Comparison of ENCODE assay signal across 8 cellular contexts in the genomic region with DNA sequence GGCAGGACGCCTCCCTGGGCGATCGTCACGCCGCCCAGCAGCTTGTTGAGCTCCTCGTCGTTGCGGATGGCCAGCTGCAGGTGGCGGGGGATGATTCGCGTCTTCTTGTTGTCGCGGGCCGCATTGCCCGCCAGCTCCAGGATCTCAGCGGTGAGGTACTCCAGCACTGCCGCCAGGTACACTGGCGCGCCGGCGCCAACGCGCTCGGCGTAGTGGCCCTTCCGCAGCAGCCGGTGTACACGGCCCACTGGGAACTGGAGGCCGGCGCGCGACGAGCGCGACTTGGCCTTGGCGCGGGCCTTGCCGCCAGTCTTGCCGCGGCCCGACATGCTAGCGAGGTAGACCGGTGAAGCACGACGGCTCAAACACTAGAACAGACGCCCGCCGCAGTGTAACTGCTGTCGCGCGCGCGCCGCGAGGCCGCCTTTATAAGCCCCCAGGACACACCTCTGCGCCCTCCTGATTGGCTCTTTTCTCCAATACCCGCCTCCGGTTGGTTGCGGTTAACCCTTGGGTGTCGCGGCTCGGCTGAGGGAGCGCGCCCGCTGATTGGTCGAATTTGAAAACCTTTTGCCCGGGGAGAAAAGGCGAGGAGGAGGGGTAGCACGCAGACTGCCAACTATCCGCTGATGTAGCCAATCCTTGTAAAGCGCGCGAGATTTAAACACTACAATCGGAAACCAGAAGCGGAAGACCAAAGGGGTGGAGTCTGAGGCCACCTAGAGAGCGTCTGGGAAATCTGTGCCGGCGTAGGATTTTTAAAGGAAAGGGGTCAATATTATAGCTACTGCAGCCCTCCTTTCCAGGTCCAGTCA. TPM values are rescaled to one million over a fixed set of nuclear protein-coding genes. Genes with fewer than 3 reads are reported as not detected.
DNase-seq lines count a peak whose midpoint lies in the region; ATAC-seq and TF ChIP-seq lines count a peak whose summit lies in the region.

No MANE protein-coding gene starts in this region.

- peaks cover 14% of the 10 kb centered on the region for H3K79me1 ChIP-seq in trophoblast cell (ENCODE audit: low read length)

- WGBS in heart left ventricle, 4 donors = 0 to 1% (median 1%) methylated on average over 23 to 79 of the region's 79 CpGs
- WGBS in trophoblast cell (ENCODE audit: extremely low coverage, insufficient coverage, insufficient read length) = no CpG with 5 or more reads among the region's 79 CpGs
- WGBS in transverse colon (ENCODE audit: low coverage in 1 of 2), 2 donors = 0% methylated on average over 1 to 41 of the region's 79 CpGs

- peak overlapping the region; percentile 84 for H4K91ac ChIP-seq in trophoblast cell (ENCODE audit: low read depth, low read length)

- ATAC-seq in HG02870 (IDR thresholded peaks at IDR 0.05; ENCODE audit: unreplicated experiment) (peak; percentile 80), heart left ventricle (peak; percentile 96 to 98 (median 96))

- H4K12ac ChIP-seq in trophoblast cell (ENCODE audit: low read depth, low read length) = peak overlapping the region; percentile 33

- peak overlapping the region; percentile 96 for H3K4ac ChIP-seq in trophoblast cell (ENCODE audit: low read depth, low read length)

- H3K4me1 ChIP-seq in heart left ventricle (peaks cover 7 to 38% (median 20%) of the 10 kb centered on the region in 12 donors), trophoblast cell (ENCODE audit: control insufficient read depth in 1 of 2, insufficient read depth in 2 of 2, low read length in 2 of 2) (peaks cover 8 to 14% of the 10 kb centered on the region in 2 experiments), transverse colon (peaks cover 18 to 33% (median 24%) of the 10 kb centered on the region in 4 donors)

- peak overlapping the region; percentile 98 for H3K9ac ChIP-seq in trophoblast cell (ENCODE audit: low read length)

- peak; percentile 70 to 98 for TF ChIP-seq POLR2A in heart left ventricle (IDR thresholded peaks at IDR 0.05)
- peak; percentile 99 for TF ChIP-seq POLR2A in transverse colon (IDR thresholded peaks at IDR 0.05)

- H2BK12ac ChIP-seq in trophoblast cell (ENCODE audit: low read length) = no peak overlapping the region

- H3K79me2 ChIP-seq in trophoblast cell (ENCODE audit: control insufficient read depth, insufficient read depth, low read length, poor library complexity) = peaks cover 21% of the 10 kb centered on the region

- peak overlapping the region; percentile 67 for H2BK120ac ChIP-seq in trophoblast cell (ENCODE audit: insufficient read depth, low read length, poor library complexity)

- peak overlapping the region; percentile 82 for H3K4me2 ChIP-seq in trophoblast cell (ENCODE audit: low read length)

- H3K4me3 ChIP-seq in heart left ventricle = peak overlapping the region; percentile 62 to 88 (median 77)
- H3K4me3 ChIP-seq in trophoblast cell (ENCODE audit: low read depth, low read length) = peak overlapping the region; percentile 90
- H3K4me3 ChIP-seq in transverse colon = peak overlapping the region; percentile 69 to 92 (median 74)

- no peak for TF ChIP-seq EP300 in transverse colon (IDR thresholded peaks at IDR 0.05; ENCODE audit: low read depth)

- H2BK5ac ChIP-seq in trophoblast cell (ENCODE audit: low read depth, low read length, poor library complexity) = peak overlapping the region; percentile 55

- H3K18ac ChIP-seq in trophoblast cell (ENCODE audit: low read length) = peak overlapping the region; percentile 81

- H3K27me3 ChIP-seq in heart left ventricle (no peaks in the 10 kb centered on the region), trophoblast cell (ENCODE audit: insufficient read depth, low read length) (no peaks in the 10 kb centered on the region), transverse colon (no peaks in the 10 kb centered on the region)

- H3K27ac ChIP-seq in heart left ventricle = peak overlapping the region; percentile 60 to 97 (median 89)
- peak overlapping the region; percentile 55 for H3K27ac ChIP-seq in trophoblast cell (ENCODE audit: low read depth, low read length)
- H3K27ac ChIP-seq in transverse colon = peak overlapping the region; percentile 94 to 97 (median 96)

- in situ Hi-C loops in GM13977 (cut with MboI; ENCODE audit: low pct_unique_long_range_greater_than_20kb, low sequenced_read_pairs, unreplicated experiment) = no loop called here
- in situ Hi-C loops in transverse colon (cut with MboI; ENCODE audit: low pct_ligation_motif_present in 1 of 4, low pct_unique_long_range_greater_than_20kb in 1 of 4, low sequenced_read_pairs in 3 of 4) = no loop called here

- intact Hi-C loops in heart left ventricle (cut with DNase I) = loop anchor here in 5 of 10 donors (1.0 to 10.0 kb wide), 6 partner anchors 28 to 102 kb away; partner anchors contain the start of genes VPS11 (in 2 of the 5) and HYOU1 (in 1 of the 5)
- intact Hi-C loops in transverse colon (cut with DNase I; ENCODE audit: low total_unique reads) = no loop called here

- H2AK5ac ChIP-seq in trophoblast cell (ENCODE audit: low read length) = peak overlapping the region; percentile 65

- peak overlapping the region; percentile 91 for H3K14ac ChIP-seq in trophoblast cell (ENCODE audit: low read length)

- DNase-seq in GM13977 (ENCODE audit: low spot score) = peak; percentile 98
- peak; percentile 97 for DNase-seq in NCI-H1436 treated with DMSO at 0.1 percent for 48 hours (lab: John Stamatoyannopoulos, UW)
- DNase-seq in T follicular helper cell (ENCODE audit: low read depth) = peak; percentile 99
- DNase-seq in amniotic epithelial cell (ENCODE audit: low read depth) = peak; percentile 99
- DNase-seq in heart left ventricle = peak; percentile 99
- DNase-seq in trophoblast cell = peak; percentile 99 to 100
- peak; percentile 99 for DNase-seq in transverse colon

- H4K8ac ChIP-seq in trophoblast cell (ENCODE audit: low read depth, low read length) = peak overlapping the region; percentile 71

- peak overlapping the region; percentile 64 for H3K23ac ChIP-seq in trophoblast cell (ENCODE audit: low read length)

- no peak for TF ChIP-seq CTCF in GM13977 (IDR thresholded peaks at IDR 0.05; ENCODE audit: extremely low read depth, insufficient read depth, missing control alignments)
- peak in 5 of 12 donors; percentile 0 to 30 (median 6) for TF ChIP-seq CTCF in heart left ventricle (IDR thresholded peaks at IDR 0.05)
- peak in 4 of 5 experiments; percentile 29 to 88 (median 42) for TF ChIP-seq CTCF in transverse colon (IDR thresholded peaks at IDR 0.05)

- H2AFZ ChIP-seq in trophoblast cell (ENCODE audit: insufficient read depth, low read length, poor library complexity) = peak overlapping the region; percentile 41

- H3K9me3 ChIP-seq in heart left ventricle (no peaks in the 10 kb centered on the region), trophoblast cell (ENCODE audit: insufficient read depth, low read depth, low read length) (no peaks in the 10 kb centered on the region), transverse colon (no peaks in the 10 kb centered on the region)

- peaks cover 0 to 50% (median 34%) of the 10 kb centered on the region in 9 donors for H3K36me3 ChIP-seq in heart left ventricle
- H3K36me3 ChIP-seq in trophoblast cell (ENCODE audit: control insufficient read depth in 1 of 2, insufficient read depth in 2 of 2, low read length in 2 of 2) = peaks cover 26 to 38% of the 10 kb centered on the region in 2 experiments
- H3K36me3 ChIP-seq in transverse colon = peaks cover 0 to 9% (median 1%) of the 10 kb centered on the region in 4 donors

RNA-seq across cellular contexts. Expression of gene DPAGT1, which starts 6.4 kb away (rescaled TPM):
- total RNA-seq in heart left ventricle = 10 to 100 TPM; 11.2 to 32.4 (median 16.5) TPM
- polyA plus RNA-seq in heart left ventricle = 10 to 100 TPM; 13.4 to 32.9 TPM
- 38.9 and 40.2 TPM in 2 replicates for polyA plus RNA-seq in trophoblast cell (2013)
- total RNA-seq in transverse colon = 10 to 100 TPM in 3 of 4 donors, 1 to 10 TPM in 1; 4.5 to 63.9 (median 26.3) TPM

RNA-seq across cellular contexts. Expression of gene HMBS, which starts 10.6 kb away (rescaled TPM):
- total RNA-seq in heart left ventricle (10 to 100 TPM in 8 of 9 donors, 1 to 10 TPM in 1; 8.1 to 24.1 (median 16.6) TPM), transverse colon (100 to 1,000 TPM in 1 of 4 donors, 10 to 100 TPM in 2, not detected in 1; 10.8 to 353 (median 21.3) TPM)
- 10 to 100 TPM; 28.8 to 34.0 TPM for polyA plus RNA-seq in heart left ventricle
- 21.1 and 22.8 TPM in 2 replicates for polyA plus RNA-seq in trophoblast cell (2013)

RNA-seq across cellular contexts. Expression of gene C2CD2L, which starts 11.9 kb away (rescaled TPM):
- total RNA-seq in heart left ventricle (10 to 100 TPM in 5 of 9 donors, 1 to 10 TPM in 4; 7.1 to 18.3 (median 11.2) TPM), transverse colon (10 to 100 TPM; 11.5 to 56.9 (median 32.7) TPM)
- 10 to 100 TPM in 1 of 2 donors, 1 to 10 TPM in 1; 6.6 to 17.7 TPM for polyA plus RNA-seq in heart left ventricle
- polyA plus RNA-seq in trophoblast cell (2013) = 6.3 and 7.2 TPM in 2 replicates

RNA-seq across cellular contexts. Expression of gene HINFP, which starts 26.1 kb away (rescaled TPM):
- 10 to 100 TPM in 7 of 9 donors, 1 to 10 TPM in 2; 9.4 to 16.3 (median 12.8) TPM for total RNA-seq in heart left ventricle
- polyA plus RNA-seq in heart left ventricle = 10 to 100 TPM; 10.8 to 12.9 TPM
- polyA plus RNA-seq in trophoblast cell (2013) = 17.7 and 20.7 TPM in 2 replicates
- total RNA-seq in transverse colon = 10 to 100 TPM; 20.7 to 63.6 (median 48.2) TPM

RNA-seq across cellular contexts. Expression of gene VPS11, which starts 27.7 kb away (rescaled TPM):
- total RNA-seq in heart left ventricle = 10 to 100 TPM; 18.7 to 33.3 (median 21.5) TPM
- polyA plus RNA-seq in heart left ventricle = 10 to 100 TPM; 21.7 to 27.1 TPM
- polyA plus RNA-seq in trophoblast cell (2013) = 28.3 and 31.4 TPM in 2 replicates
- 100 to 1,000 TPM in 1 of 4 donors, 10 to 100 TPM in 3; 19.8 to 122 (median 31.2) TPM for total RNA-seq in transverse colon

Comparison
In these comparisons a context has a peak if more than half of its experiments do, and no peak if none do; other contexts are left out.
1. Peak in every context shown above with its lines: DNase-seq, ATAC-seq, H3K4me3 ChIP-seq and H3K27ac ChIP-seq.